15 cellular contexts compared by ENCODE assay signal in genomic region chr1:232872738-232873137, GRCh38.
DNase-seq lines count a peak whose midpoint lies in the region; ATAC-seq, FAIRE-seq and TF ChIP-seq lines count a peak whose summit lies in the region.
"Had no signal": no experiment of that assay in that cellular context is flagged by ENCODE, and none has a peak within 500 bp of the region (broad histone marks: within the 10 kb centered on the region; RNA-seq: fewer than 3 reads in every experiment).

No MANE protein-coding gene starts in this region.

- H3K4me3 ChIP-seq in SK-N-SH (ENCODE audit: low read depth in 2 of 2, low read length in 1 of 2) (no peak overlapping the region), fibroblast of villous mesenchyme (ENCODE audit: low read depth, low read length) (no peak overlapping the region)
- H3K4me3 ChIP-seq: GM23248 had no signal

- H3K36me3 Mint-ChIP-seq in mesothelial cell of epicardium, result no peaks in the 10 kb centered on the region
- no peaks in the 10 kb centered on the region for H3K36me3 Mint-ChIP-seq in CD14-positive monocyte
- H3K36me3 Mint-ChIP-seq: CD4-positive, alpha-beta memory T cell had no signal

- no peak overlapping the region for H3K4me2 ChIP-seq in SK-N-SH

- peak; percentile 23; the same call in 1 of the 2 replicates for TF ChIP-seq RAD21 in SK-N-SH (IDR thresholded peaks at IDR 0.05; ENCODE audit: low read length)

- 35% methylated on average over 4 of the region's 4 CpGs for WGBS in SK-N-SH (ENCODE audit: low lambda C conversion rate)

- H3K27me3 ChIP-seq in SK-N-SH (ENCODE audit: insufficient read depth), result no peaks in the 10 kb centered on the region; the same call in 1 of the 2 replicates

- H3K9me2 ChIP-seq in SK-N-SH, result no peaks in the 10 kb centered on the region

- no peak for ATAC-seq in HG03469 (IDR thresholded peaks at IDR 0.05; ENCODE audit: unreplicated experiment)
- ATAC-seq: HCT116 had no signal

- H3K4me1 Mint-ChIP-seq in mesothelial cell of epicardium (peaks cover 39% of the 10 kb centered on the region), CD14-positive monocyte (peaks cover 5% of the 10 kb centered on the region)

- CTCF ChIA-PET in SK-N-SH (lab: Yijun Ruan, JAX), result interaction anchor here (1.3 to 1.4 kb wide), 2 partner anchors 9 to 21 kb away, joined by 3 to 5 read pairs; no protein-coding TSS in a partner anchor

- H3K27ac Mint-ChIP-seq in mesothelial cell of epicardium (peak overlapping the region; percentile 52), CD14-positive monocyte (no peak overlapping the region)
- H3K27ac Mint-ChIP-seq: CD4-positive, alpha-beta memory T cell had no signal

- no peaks in the 10 kb centered on the region for H3F3A ChIP-seq in SK-N-SH (replicated peaks; ENCODE audit: insufficient read depth)

- H4K20me1 ChIP-seq in SK-N-SH (ENCODE audit: insufficient read depth), result no peaks in the 10 kb centered on the region

- H3K9me3 ChIP-seq in SK-N-SH, result no peaks in the 10 kb centered on the region

- H3K27me3 Mint-ChIP-seq in mesothelial cell of epicardium (ENCODE audit: low read depth), result no peaks in the 10 kb centered on the region
- H3K27me3 Mint-ChIP-seq in CD14-positive monocyte (ENCODE audit: low read depth in 3 of 3), result no peaks in the 10 kb centered on the region

- H3K36me3 ChIP-seq in SK-N-SH (replicated peaks in 1 of 2; ENCODE audit: control insufficient read depth in 1 of 2, insufficient read depth in 2 of 2, low read length in 1 of 2), result no peaks in the 10 kb centered on the region

- H2AFZ ChIP-seq in SK-N-SH (ENCODE audit: low read depth), result no peak overlapping the region
- H2AFZ ChIP-seq: GM23248 had no signal

- POLR2A ChIA-PET in SK-N-SH (lab: Yijun Ruan, JAX), result no interaction called here

- FAIRE-seq in frontal cortex (lab: Jason Lieb, UNC), result no peak
- FAIRE-seq: H54 had no signal

- intact Hi-C loops in CD14-positive monocyte (cut with micrococcal nuclease), result no loop called here

- H3K4me3 Mint-ChIP-seq in mesothelial cell of epicardium, result no peak overlapping the region
- H3K4me3 Mint-ChIP-seq in CD14-positive monocyte, result no peak overlapping the region
- H3K4me3 Mint-ChIP-seq: CD4-positive, alpha-beta memory T cell had no signal

- DNase-seq in D341Med (ENCODE audit: low spot score) (peak; percentile 49), SK-N-SH (peak; percentile 73), fibroblast of villous mesenchyme (ENCODE audit: low read depth) (peak; percentile 34), mesothelial cell of epicardium (ENCODE audit: low spot score in 2 of 2, unreplicated experiment in 2 of 2) (peak in 1 of 2 experiments; percentile 22), CD14-positive monocyte (ENCODE audit: low spot score) (no peak), hepatic stellate cell (ENCODE audit: low spot score) (no peak), frontal cortex (ENCODE audit: low spot score in 2 of 2) (no peak)
- DNase-seq: ACHN; C1 segment of cervical spinal cord; CD4-positive, alpha-beta memory T cell; DMS53; GM23248 had no signal

- TF ChIP-seq EP300 in SK-N-SH (IDR thresholded peaks at IDR 0.05; ENCODE audit: borderline replicate concordance in 1 of 2, low read depth in 1 of 2, low read length in 1 of 2), result peak in 1 of 2 experiments; percentile 45; a peak in 1 of 4 replicates

- TF ChIP-seq CTCF in SK-N-SH (IDR thresholded peaks at IDR 0.05) (no peak), fibroblast of villous mesenchyme (IDR thresholded peaks at IDR 0.05; ENCODE audit: insufficient read depth, low read depth, low read length) (no peak), mesothelial cell of epicardium (IDR thresholded peaks at IDR 0.05; ENCODE audit: unreplicated experiment) (no peak), CD14-positive monocyte (IDR thresholded peaks at IDR 0.05) (no peak)

- H3K79me2 ChIP-seq in SK-N-SH (ENCODE audit: insufficient read depth), result no peaks in the 10 kb centered on the region

- H3K9me3 Mint-ChIP-seq in mesothelial cell of epicardium (peaks cover 5% of the 10 kb centered on the region), CD14-positive monocyte (peaks cover 2 to 12% (median 6%) of the 10 kb centered on the region in 7 donors)
- H3K9me3 Mint-ChIP-seq: CD4-positive, alpha-beta memory T cell had no signal

- H3K4me1 ChIP-seq in SK-N-SH (ENCODE audit: control insufficient read depth in 1 of 2, insufficient read depth in 2 of 2, low read depth in 1 of 2, low read length in 1 of 2), result peaks cover 0 to 31% of the 10 kb centered on the region in 2 experiments; a peak in 2 of 4 replicates

- H3K27ac ChIP-seq in SK-N-SH (ENCODE audit: low read depth in 2 of 2, low read length in 1 of 2), result peak overlapping the region in 1 of 2 experiments; percentile 69; a peak in 2 of 4 replicates
- H3K27ac ChIP-seq: GM23248 had no signal

- no peak overlapping the region for H3K9ac ChIP-seq in SK-N-SH
- H3K9ac ChIP-seq: GM23248 had no signal

TF ChIP-seq in SK-N-SH, 30 proteins besides CTCF, POLR2A, EP300 and RAD21 (continues in another document):
- TF ChIP-seq ZBTB33 (IDR thresholded peaks at IDR 0.05; ENCODE audit: borderline replicate concordance, low read depth) (no peak), TEAD4 (IDR thresholded peaks at IDR 0.05; ENCODE audit: borderline replicate concordance, insufficient read depth) (no peak), TAF1 (IDR thresholded peaks at IDR 0.05; ENCODE audit: borderline replicate concordance, low read depth, low read length) (no peak), GABPA (IDR thresholded peaks at IDR 0.05; ENCODE audit: low read depth) (no peak), NFIC (IDR thresholded peaks at IDR 0.05; ENCODE audit: borderline replicate concordance) (no peak), MEF2A (IDR thresholded peaks at IDR 0.05; ENCODE audit: borderline replicate concordance, low read depth) (no peak), PBX3 (IDR thresholded peaks at IDR 0.05) (no peak), TCF12 (IDR thresholded peaks at IDR 0.05) (peak; percentile 1; the same call in 1 of the 2 replicates), ELF1 (IDR thresholded peaks at IDR 0.05) (no peak), POLR2AphosphoS5 (IDR thresholded peaks at IDR 0.05; ENCODE audit: low read depth, low read length) (no peak; the same call in 1 of the 2 replicates), NRF1 (IDR thresholded peaks at IDR 0.05; ENCODE audit: low read depth, low read length) (no peak), CHD2 (IDR thresholded peaks at IDR 0.05; ENCODE audit: low read length, partially characterized antibody) (no peak), MXI1 (IDR thresholded peaks at IDR 0.05; ENCODE audit: low read depth, low read length) (no peak), JUND (IDR thresholded peaks at IDR 0.05) (no peak), RFX5 (IDR thresholded peaks at IDR 0.05; ENCODE audit: low read length) (no peak), USF1 (IDR thresholded peaks at IDR 0.05; ENCODE audit: borderline replicate concordance, low read depth) (no peak), FOSL2 (IDR thresholded peaks at IDR 0.05; ENCODE audit: borderline replicate concordance, low read depth) (no peak)

Comparison
In these comparisons a context has a peak if more than half of its experiments do, and no peak if none do; other contexts are left out.
1. DNase-seq: peak in D341Med (single experiment), SK-N-SH (single experiment) and fibroblast of villous mesenchyme (single experiment); none in CD14-positive monocyte (single experiment), hepatic stellate cell (single experiment) and frontal cortex (0 of 2).